Comparison of ENCODE assay signal across 1 cellular context in genomic region chr1:31101147-31101502, GRCh38.
A peak's percentile ranks its signal among the peaks of the same experiment; 100 is the strongest.
TF ChIP-seq lines count a peak whose summit lies in the region.

No MANE protein-coding gene starts in this region.

TF ChIP-seq in K562, 482 proteins besides CTCF, POLR2A, EP300 and RAD21 (continued from another document and continues in another):
- TF ChIP-seq HMGN3 (IDR thresholded peaks at IDR 0.05; ENCODE audit: borderline replicate concordance, extremely low read depth, insufficient read length, low read depth, low read length), result no peak
- TF ChIP-seq ZNF239 (CRISPR knock-in tag; IDR thresholded peaks at IDR 0.05), result peak; percentile 17; the same call in 1 of the 2 replicates
- 0 out of 2 replicates have a peak, but pooled peaks have one; percentile 60 for TF ChIP-seq ID3 (CRISPR knock-in tag; IDR thresholded peaks at IDR 0.05)
- TF ChIP-seq ID3 (tag; IDR thresholded peaks at IDR 0.05), result no peak
- peak; percentile 59; the same call in 1 of the 2 replicates for TF ChIP-seq HINFP (tag; conservative IDR thresholded peaks at IDR 0.05; ENCODE audit: low read depth)
- peak; percentile 83 for TF ChIP-seq ELF4 (CRISPR knock-in tag; IDR thresholded peaks at IDR 0.05)
- TF ChIP-seq ARID3B (CRISPR knock-in tag; IDR thresholded peaks at IDR 0.05; ENCODE audit: borderline replicate concordance), result 0 out of 2 replicates have a peak, but pooled peaks have one; percentile 40
- TF ChIP-seq MTA2 (IDR thresholded peaks at IDR 0.05; ENCODE audit: low read depth), result peak; percentile 44; the same call in 1 of the 2 replicates
- TF ChIP-seq ZNF311 (CRISPR knock-in tag; IDR thresholded peaks at IDR 0.05), result 0 out of 2 replicates have a peak, but pooled peaks have one; percentile 35
- no peak for TF ChIP-seq GTF2A2 (tag; IDR thresholded peaks at IDR 0.05)
- peak; percentile 72 for TF ChIP-seq VEZF1 (CRISPR knock-in tag; IDR thresholded peaks at IDR 0.05)
- no peak for TF ChIP-seq ZSCAN29 (IDR thresholded peaks at IDR 0.05)
- TF ChIP-seq PHF20 (IDR thresholded peaks at IDR 0.05; ENCODE audit: partially characterized antibody), result peak; percentile 21
- TF ChIP-seq KLF6 (CRISPR knock-in tag; IDR thresholded peaks at IDR 0.05; ENCODE audit: borderline replicate concordance), result peak; percentile 89
- no peak for TF ChIP-seq ZC3H11A (IDR thresholded peaks at IDR 0.05; ENCODE audit: low read depth, low read length)
- peak; percentile 74 for TF ChIP-seq ZNF79 (CRISPR knock-in tag; IDR thresholded peaks at IDR 0.05; ENCODE audit: low read depth)
- 0 out of 2 replicates have a peak, but pooled peaks have one; percentile 76 for TF ChIP-seq ZNF41 (CRISPR knock-in tag; conservative IDR thresholded peaks at IDR 0.05)
- TF ChIP-seq NFIC (IDR thresholded peaks at IDR 0.05), result peak; percentile 88
- TF ChIP-seq MECOM (CRISPR knock-in tag; IDR thresholded peaks at IDR 0.05), result peak; percentile 89
- peak; percentile 98 for TF ChIP-seq ZNF592 (IDR thresholded peaks at IDR 0.05)
- TF ChIP-seq ZNF449 (CRISPR knock-in tag; IDR thresholded peaks at IDR 0.05), result peak; percentile 69; the same call in 1 of the 2 replicates
- no peak for TF ChIP-seq IRF1 (CRISPR knock-in tag; IDR thresholded peaks at IDR 0.05; ENCODE audit: borderline replicate concordance)
- TF ChIP-seq NFE2 (IDR thresholded peaks at IDR 0.05; ENCODE audit: low read depth), result no peak; the same call in 1 of the 2 replicates
- TF ChIP-seq TSHZ1 (CRISPR knock-in tag; IDR thresholded peaks at IDR 0.05), result peak; percentile 74; the same call in 1 of the 2 replicates
- TF ChIP-seq CBX3 (IDR thresholded peaks at IDR 0.05; ENCODE audit: borderline replicate concordance in 1 of 2, low read length in 2 of 2), result no peak
- peak; percentile 58; the same call in 1 of the 2 replicates for TF ChIP-seq NFRKB (IDR thresholded peaks at IDR 0.05; ENCODE audit: low read depth)
- TF ChIP-seq ZNF444 (CRISPR knock-in tag; IDR thresholded peaks at IDR 0.05), result peak; percentile 68; the same call in 1 of the 2 replicates
- no peak for TF ChIP-seq POLR2AphosphoS2 (IDR thresholded peaks at IDR 0.05; ENCODE audit: low read length)
- TF ChIP-seq ARID1B (IDR thresholded peaks at IDR 0.05), result no peak
- TF ChIP-seq ZBTB7A (IDR thresholded peaks at IDR 0.05; ENCODE audit: borderline replicate concordance, control insufficient read depth, low read depth, low read length), result no peak
- TF ChIP-seq EZH2 (IDR thresholded peaks at IDR 0.05; ENCODE audit: borderline replicate concordance, low read depth, low read length), result no peak
- TF ChIP-seq ZC3H4 (CRISPR knock-in tag; IDR thresholded peaks at IDR 0.05; ENCODE audit: borderline replicate concordance), result no peak
- no peak for TF ChIP-seq ZKSCAN1 (IDR thresholded peaks at IDR 0.05; ENCODE audit: low read depth, low read length)
- TF ChIP-seq ZNF639 (CRISPR knock-in tag; conservative IDR thresholded peaks at IDR 0.05 in 1 of 2, IDR thresholded peaks at IDR 0.05 in 1 of 2), result peak in 1 of 2 experiments; percentile 81; a peak in 2 of 4 replicates
- TF ChIP-seq ZNF778 (CRISPR knock-in tag; IDR thresholded peaks at IDR 0.05), result no peak
- no peak; the same call in none of the 2 replicates for TF ChIP-seq IRF9 (tag; IDR thresholded peaks at IDR 0.05)
- TF ChIP-seq KDM2B (CRISPR knock-in tag; IDR thresholded peaks at IDR 0.05), result no peak
- TF ChIP-seq HDAC6 (IDR thresholded peaks at IDR 0.05; ENCODE audit: low read depth, low read length), result no peak
- TF ChIP-seq ZBTB17 (CRISPR knock-in tag; IDR thresholded peaks at IDR 0.05), result peak; percentile 49; the same call in 1 of the 2 replicates
- peak; percentile 85 for TF ChIP-seq CXXC5 (CRISPR knock-in tag; IDR thresholded peaks at IDR 0.05)
- peak; percentile 48 for TF ChIP-seq MXD1 (CRISPR knock-in tag; IDR thresholded peaks at IDR 0.05; ENCODE audit: borderline replicate concordance, poor library complexity, severe bottlenecking)
- TF ChIP-seq HSF4 (CRISPR knock-in tag; IDR thresholded peaks at IDR 0.05; ENCODE audit: borderline replicate concordance), result peak; percentile 86; the same call in 1 of the 2 replicates
- TF ChIP-seq PYGO2 (tag; IDR thresholded peaks at IDR 0.05), result peak; percentile 57; the same call in 1 of the 2 replicates
